8 cellular contexts compared by ENCODE assay signal in the genomic region with DNA sequence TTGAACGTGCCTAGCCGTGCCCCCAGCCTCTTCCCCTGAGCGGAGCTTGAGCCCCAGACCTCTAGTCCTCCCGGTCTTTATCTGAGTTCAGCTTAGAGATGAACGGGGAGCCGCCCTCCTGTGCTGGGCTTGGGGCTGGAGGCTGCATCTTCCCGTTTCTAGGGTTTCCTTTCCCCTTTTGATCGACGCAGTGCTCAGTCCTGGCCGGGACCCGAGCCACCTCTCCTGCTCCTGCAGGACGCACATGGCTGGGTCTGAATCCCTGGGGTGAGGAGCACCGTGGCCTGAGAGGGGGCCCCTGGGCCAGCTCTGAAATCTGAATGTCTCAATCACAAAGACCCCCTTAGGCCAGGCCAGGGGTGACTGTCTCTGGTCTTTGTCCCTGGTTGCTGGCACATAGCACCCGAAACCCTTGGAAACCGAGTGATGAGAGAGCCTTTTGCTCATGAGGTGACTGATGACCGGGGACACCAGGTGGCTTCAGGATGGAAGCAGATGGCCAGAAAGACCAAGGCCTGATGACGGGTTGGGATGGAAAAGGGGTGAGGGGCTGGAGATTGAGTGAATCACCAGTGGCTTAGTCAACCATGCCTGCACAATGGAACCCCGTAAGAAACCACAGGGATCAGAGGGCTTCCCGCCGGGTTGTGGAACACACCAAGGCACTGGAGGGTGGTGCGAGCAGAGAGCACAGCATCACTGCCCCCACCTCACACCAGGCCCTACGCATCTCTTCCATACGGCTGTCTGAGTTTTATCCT. TPM values are rescaled to one million over a fixed set of nuclear protein-coding genes. Genes with fewer than 3 reads are reported as not detected.
DNase-seq lines count a peak whose midpoint lies in the region; ATAC-seq and TF ChIP-seq lines count a peak whose summit lies in the region.

No MANE protein-coding gene starts in this region.

- H3K4me1 ChIP-seq in gastroesophageal sphincter (peaks cover 0 to 33% (median 11%) of the 10 kb centered on the region in 3 donors), neuronal stem cell (ENCODE audit: control insufficient read depth in 2 of 2, insufficient read depth in 1 of 2, low read depth in 1 of 2, low read length in 2 of 2) (peaks cover 5 to 18% of the 10 kb centered on the region in 2 donors)

- TF ChIP-seq CTCF in BJ (IDR thresholded peaks at IDR 0.05; ENCODE audit: insufficient read depth, low read depth, low read length) (no peak), GM20000 (IDR thresholded peaks at IDR 0.05; ENCODE audit: extremely low read depth, missing control alignments) (no peak), gastroesophageal sphincter (IDR thresholded peaks at IDR 0.05) (no peak)

- peak overlapping the region; percentile 100 for H3K18ac ChIP-seq in neuronal stem cell (ENCODE audit: low read length)

- H3K27ac Mint-ChIP-seq in activated T-helper 17 cell treated with anti-CD3 and anti-CD28 coated beads, Interleukin-2, amount 50 U/mL, for 72 hours: peak overlapping the region; percentile 92

- TF ChIP-seq EP300 in gastroesophageal sphincter (IDR thresholded peaks at IDR 0.05): no peak

- no peak overlapping the region for H4K8ac ChIP-seq in neuronal stem cell (ENCODE audit: low read depth, low read length)

- no peaks in the 10 kb centered on the region for H3K36me3 ChIP-seq in BJ (ENCODE audit: control insufficient read depth, insufficient read depth, low read length)
- H3K36me3 ChIP-seq in gastroesophageal sphincter: peaks cover 0 to 11% of the 10 kb centered on the region in 2 donors
- peaks cover 0 to 3% of the 10 kb centered on the region in 2 donors for H3K36me3 ChIP-seq in neuronal stem cell (replicated peaks in 1 of 2; ENCODE audit: control insufficient read depth in 2 of 2, insufficient read depth in 2 of 2, low read length in 2 of 2)

- H3K23ac ChIP-seq in neuronal stem cell (ENCODE audit: low read depth, low read length, poor library complexity): peak overlapping the region; percentile 98

- peak overlapping the region; percentile 95 for H3K4me2 ChIP-seq in neuronal stem cell (ENCODE audit: insufficient read depth, low read length, poor library complexity, severe bottlenecking)

- H3K4me3 ChIP-seq in BJ (ENCODE audit: low read depth, low read length): peak overlapping the region; percentile 81
- H3K4me3 ChIP-seq in gastroesophageal sphincter: peak overlapping the region; percentile 68 to 90
- peak overlapping the region; percentile 88 to 97 for H3K4me3 ChIP-seq in neuronal stem cell (ENCODE audit: low read length in 2 of 2)

- POLR2A ChIA-PET in BJ (lab: Charles Lee): interaction anchor here (0.6 kb wide), 1 partner anchor 67 kb away, joined by 4 read pairs; no protein-coding TSS in a partner anchor

- DNase-seq in BJ (ENCODE audit: low read depth): no peak
- DNase-seq in GM20000 (ENCODE audit: low spot score): peak; percentile 69
- DNase-seq in MV-4-11 (lab: John Stamatoyannopoulos, UW): peak; percentile 36
- peak; percentile 27 for DNase-seq in neuronal stem cell (ENCODE audit: low spot score)
- no peak for DNase-seq in NCI-H1092 (lab: John Stamatoyannopoulos, UW)

- H2AFZ ChIP-seq in neuronal stem cell (ENCODE audit: low read length): peak overlapping the region; percentile 93

- H3K27me3 Mint-ChIP-seq in activated T-helper 17 cell treated with anti-CD3 and anti-CD28 coated beads, Interleukin-2, amount 50 U/mL, for 72 hours: no peaks in the 10 kb centered on the region

- H2BK120ac ChIP-seq in neuronal stem cell (ENCODE audit: low read depth, low read length): peak overlapping the region; percentile 99

- peak overlapping the region; percentile 99 for H2AK5ac ChIP-seq in neuronal stem cell (ENCODE audit: low read depth, low read length)

- ATAC-seq in activated T-helper 17 cell treated with anti-CD3 and anti-CD28 coated beads, Interleukin-2, amount 50 U/mL, for 72 hours (replicated peaks): peak; percentile 30
- ATAC-seq in gastroesophageal sphincter (peak; percentile 16), HG03460 (IDR thresholded peaks at IDR 0.05; ENCODE audit: unreplicated experiment) (no peak)

- H3K4ac ChIP-seq in neuronal stem cell (ENCODE audit: low read length): peak overlapping the region; percentile 93

- H3K9ac ChIP-seq in neuronal stem cell (ENCODE audit: low read depth, low read length, poor library complexity): peak overlapping the region; percentile 100

- H3K4me3 Mint-ChIP-seq in activated T-helper 17 cell treated with anti-CD3 and anti-CD28 coated beads, Interleukin-2, amount 50 U/mL, for 72 hours: peak overlapping the region; percentile 94

- H3K14ac ChIP-seq in neuronal stem cell (ENCODE audit: low read length): peak overlapping the region; percentile 89

- no peaks in the 10 kb centered on the region for H3K9me3 ChIP-seq in gastroesophageal sphincter
- H3K9me3 ChIP-seq in neuronal stem cell (replicated peaks in 1 of 2; ENCODE audit: control insufficient read depth in 2 of 2, insufficient read depth in 1 of 2, low read depth in 1 of 2, low read length in 2 of 2): no peaks in the 10 kb centered on the region

- peak overlapping the region; percentile 98 for H2BK15ac ChIP-seq in neuronal stem cell (ENCODE audit: low read length)

- peak overlapping the region; percentile 93 for H2BK5ac ChIP-seq in neuronal stem cell (ENCODE audit: low read length)

- H3K27me3 ChIP-seq in BJ (ENCODE audit: control insufficient read depth, insufficient read depth, low read length): no peaks in the 10 kb centered on the region
- H3K27me3 ChIP-seq in gastroesophageal sphincter: no peaks in the 10 kb centered on the region
- no peaks in the 10 kb centered on the region for H3K27me3 ChIP-seq in neuronal stem cell (ENCODE audit: control insufficient read depth in 3 of 3, insufficient read depth in 3 of 3, low read depth in 1 of 3, low read length in 3 of 3)

- no peak overlapping the region for H4K91ac ChIP-seq in neuronal stem cell (ENCODE audit: low read depth, low read length, poor library complexity)

- H3K79me1 ChIP-seq in neuronal stem cell (ENCODE audit: low read depth, low read length): peaks cover 15% of the 10 kb centered on the region

- WGBS in gastroesophageal sphincter (ENCODE audit: low coverage in 1 of 2), 2 donors: 23 to 54% methylated on average over 6 to 10 of the region's 23 CpGs
- WGBS in neuronal stem cell (ENCODE audit: extremely low coverage in 2 of 2, insufficient read length in 2 of 2, insufficient replicate concordance in 1 of 2), 2 donors: no CpG with 5 or more reads among the region's 23 CpGs

- H3K36me3 Mint-ChIP-seq in activated T-helper 17 cell treated with anti-CD3 and anti-CD28 coated beads, Interleukin-2, amount 50 U/mL, for 72 hours (ENCODE audit: low read depth): no peaks in the 10 kb centered on the region

- CTCF ChIA-PET in BJ (lab: Yijun Ruan, JAX): interaction anchor here (0.6 to 2.9 kb wide), 54 partner anchors 8 to 938 kb away, joined by 3 to 42 read pairs (median 4); no protein-coding TSS in a partner anchor

- H2BK12ac ChIP-seq in neuronal stem cell (ENCODE audit: low read length): no peak overlapping the region

- no peaks in the 10 kb centered on the region for H3K9me3 Mint-ChIP-seq in activated T-helper 17 cell treated with anti-CD3 and anti-CD28 coated beads, Interleukin-2, amount 50 U/mL, for 72 hours

- peaks cover 19% of the 10 kb centered on the region for H3K4me1 Mint-ChIP-seq in activated T-helper 17 cell treated with anti-CD3 and anti-CD28 coated beads, Interleukin-2, amount 50 U/mL, for 72 hours

- no peak for TF ChIP-seq POLR2A in gastroesophageal sphincter (IDR thresholded peaks at IDR 0.05)

- peak overlapping the region in 3 of 4 donors; percentile 95 to 96 (median 96) for H3K27ac ChIP-seq in gastroesophageal sphincter
- no peak overlapping the region for H3K27ac ChIP-seq in neuronal stem cell (replicated peaks; ENCODE audit: low read length)

RNA-seq across cellular contexts. Expression of gene GAA, which starts 0.7 kb away (rescaled TPM):
- polyA plus RNA-seq in BJ (2011; rRNA removed): 3.3 and 5.7 TPM in 2 replicates
- polyA minus RNA-seq in BJ (2011; rRNA and poly(A)+ RNA removed): 3.1 and 3.3 TPM in 2 replicates
- 10 to 100 TPM; 15.0 to 33.0 TPM for total RNA-seq in activated T-helper 17 cell treated with anti-CD3 and anti-CD28 coated beads, Interleukin-2, amount 50 U/mL, for 72 hours
- 10 to 100 TPM; 35.6 to 73.2 (median 47.4) TPM for total RNA-seq in gastroesophageal sphincter
- 50.1 TPM for polyA plus RNA-seq in neuronal stem cell (2013, experiment 1 of 2)
- polyA plus RNA-seq in neuronal stem cell (2013, experiment 2 of 2): 49.6 TPM

RNA-seq across cellular contexts. Expression of gene EIF4A3, which starts 44.8 kb away (rescaled TPM):
- polyA plus RNA-seq in BJ (2011; rRNA removed): 89.0 and 89.4 TPM in 2 replicates
- 38.9 and 41.8 TPM in 2 replicates for polyA minus RNA-seq in BJ (2011; rRNA and poly(A)+ RNA removed)
- total RNA-seq in activated T-helper 17 cell treated with anti-CD3 and anti-CD28 coated beads, Interleukin-2, amount 50 U/mL, for 72 hours: 100 to 1,000 TPM; 141 to 182 TPM
- 10 to 100 TPM; 37.9 to 61.6 (median 49.0) TPM for total RNA-seq in gastroesophageal sphincter
- 66.1 TPM for polyA plus RNA-seq in neuronal stem cell (2013, experiment 1 of 2)
- 64.7 TPM for polyA plus RNA-seq in neuronal stem cell (2013, experiment 2 of 2)

Comparison
In these comparisons a context has a peak if more than half of its experiments do, and no peak if none do; other contexts are left out.
1. DNase-seq: peak in GM20000 (single experiment), MV-4-11 (single experiment) and neuronal stem cell (single experiment); none in BJ (single experiment) and NCI-H1092 (single experiment).
2. Peak in every context shown above with its lines, with median percentiles within 50 percentile points of each other: H3K4me3 ChIP-seq.